Comparison of ENCODE assay signal across 9 cellular contexts in genomic region chr1:24321150-24321549, GRCh38. TPM values are rescaled to one million over a fixed set of nuclear protein-coding genes. Genes with fewer than 3 reads are reported as not detected.
A peak's percentile ranks its signal among the peaks of the same experiment; 100 is the strongest.
DNase-seq lines count a peak whose midpoint lies in the region; ATAC-seq, FAIRE-seq and TF ChIP-seq lines count a peak whose summit lies in the region.
"Had no signal": no experiment of that assay in that cellular context is flagged by ENCODE, and none has a peak within 500 bp of the region (broad histone marks: within the 10 kb centered on the region; RNA-seq: fewer than 3 reads in every experiment).

No MANE protein-coding gene starts in this region.

- ATAC-seq in activated T-cell treated with anti-CD3 and anti-CD28 coated beads, Interleukin-2, amount 50 U/mL, for 4 hours = no peak
- no peak for ATAC-seq in GM21381 (IDR thresholded peaks at IDR 0.05; ENCODE audit: unreplicated experiment)

- H3K4me3 Mint-ChIP-seq in activated T-cell treated with anti-CD3 and anti-CD28 coated beads, Interleukin-2, amount 50 U/mL, for 4 hours = peak overlapping the region; percentile 21
- peak overlapping the region; percentile 67 to 83 (median 80) for H3K4me3 Mint-ChIP-seq in immature natural killer cell

- H3K4me1 ChIP-seq in testis = peaks cover 7% of the 10 kb centered on the region
- peaks cover 3 to 4% of the 10 kb centered on the region in 2 donors for H3K4me1 ChIP-seq in small intestine (ENCODE audit: control insufficient read depth in 2 of 2, insufficient read depth in 1 of 2, low read depth in 1 of 2, low read length in 1 of 2)

- H3K27ac Mint-ChIP-seq in immature natural killer cell = peak overlapping the region in 3 of 6 donors; percentile 28 to 76 (median 67)

- peak; percentile 29 for DNase-seq in activated T-cell treated with anti-CD3 and anti-CD28 coated beads, Interleukin-2, amount 50 U/mL, for 1 hour
- DNase-seq in activated T-cell treated with anti-CD3 and anti-CD28 coated beads, Interleukin-2, amount 50 U/mL, for 48 hours = no peak
- no peak for DNase-seq in activated T-cell treated with anti-CD3 and anti-CD28 coated beads, Interleukin-2, amount 50 U/mL, for 4 hours
- DNase-seq in immature natural killer cell (no peak), testis (no peak), small intestine (no peak), dedifferentiated amniotic fluid mesenchymal stem cell (ENCODE audit: extremely low spot score) (no peak)

- intact Hi-C loops in testis (cut with DNase I; ENCODE audit: low total_unique reads) = no loop called here

- TF ChIP-seq POLR2A in testis (IDR thresholded peaks at IDR 0.05) = no peak

- no peaks in the 10 kb centered on the region for H3K36me3 Mint-ChIP-seq in activated T-cell treated with anti-CD3 and anti-CD28 coated beads, Interleukin-2, amount 50 U/mL, for 4 hours (ENCODE audit: insufficient read depth)
- no peaks in the 10 kb centered on the region for H3K36me3 Mint-ChIP-seq in immature natural killer cell

- H3K27ac ChIP-seq in testis (no peak overlapping the region), small intestine (ENCODE audit: low read depth in 1 of 2, low read length in 1 of 2) (peak overlapping the region in 1 of 2 donors; percentile 25)

- no peaks in the 10 kb centered on the region for H3K9me3 Mint-ChIP-seq in activated T-cell treated with anti-CD3 and anti-CD28 coated beads, Interleukin-2, amount 50 U/mL, for 4 hours
- peaks cover 0 to 2% (median 0%) of the 10 kb centered on the region in 6 donors for H3K9me3 Mint-ChIP-seq in immature natural killer cell

- no peaks in the 10 kb centered on the region for H3K9me3 ChIP-seq in testis
- no peaks in the 10 kb centered on the region for H3K9me3 ChIP-seq in small intestine (ENCODE audit: control insufficient read depth, low read depth)
- H3K9me3 ChIP-seq: heart left ventricle had no signal

- H3K36me3 ChIP-seq in testis (ENCODE audit: low read depth, missing control alignments) (no peaks in the 10 kb centered on the region), small intestine (ENCODE audit: control insufficient read depth in 2 of 2, insufficient read depth in 2 of 2, low read length in 2 of 2) (no peaks in the 10 kb centered on the region)
- H3K36me3 ChIP-seq: heart left ventricle had no signal

- H3K4me1 Mint-ChIP-seq in activated T-cell treated with anti-CD3 and anti-CD28 coated beads, Interleukin-2, amount 50 U/mL, for 4 hours (ENCODE audit: low read depth) = peaks cover 43% of the 10 kb centered on the region
- peaks cover 42 to 48% of the 10 kb centered on the region in 2 donors for H3K4me1 Mint-ChIP-seq in immature natural killer cell

- H3K4me3 ChIP-seq in testis (peak overlapping the region; percentile 53 to 69), small intestine (ENCODE audit: low read depth in 1 of 2, low read length in 2 of 2) (peak overlapping the region in 1 of 2 donors; percentile 64)

- H3K27me3 ChIP-seq in testis (no peaks in the 10 kb centered on the region), small intestine (ENCODE audit: control insufficient read depth in 2 of 2, insufficient read depth in 2 of 2, low read length in 2 of 2) (peaks cover 0 to 2% of the 10 kb centered on the region in 2 donors)

- FAIRE-seq in small intestine (lab: Jason Lieb, UNC) = no peak

- TF ChIP-seq CTCF in testis (IDR thresholded peaks at IDR 0.05) = no peak

- 43 to 89% methylated on average over 5 to 7 of the region's 7 CpGs for WGBS in testis, 2 donors
- WGBS in small intestine, 3 donors = 89 to 91% (median 90%) methylated on average over 7 of the region's 7 CpGs

- H3K27me3 Mint-ChIP-seq in activated T-cell treated with anti-CD3 and anti-CD28 coated beads, Interleukin-2, amount 50 U/mL, for 4 hours (ENCODE audit: low read depth) = peaks cover 51% of the 10 kb centered on the region
- peaks cover 17 to 43% (median 42%) of the 10 kb centered on the region in 3 donors for H3K27me3 Mint-ChIP-seq in immature natural killer cell (ENCODE audit: low read depth in 3 of 3)

RNA-seq across cellular contexts. Expression of gene GRHL3, which starts 2.0 kb away (rescaled TPM):
- total RNA-seq in activated T-cell treated with anti-CD3 and anti-CD28 coated beads, Interleukin-2, amount 50 U/mL, for 4 hours = not detected
- polyA plus RNA-seq in immature natural killer cell = not detected
- 1 to 10 TPM; 2.7 to 3.2 TPM for total RNA-seq in testis
- 9.5 TPM for polyA plus RNA-seq in testis (ENCODE audit: insufficient read depth, low read depth, low replicate concordance)
- under 1 TPM in 2 of 3 donors, not detected in 1; 0.28 to 0.67 TPM for polyA plus RNA-seq in small intestine
